ENCODE assay signal across 13 cellular contexts in genomic region chr18:56083097-56083865, GRCh38.
DNase-seq lines count a peak whose midpoint lies in the region; ATAC-seq and TF ChIP-seq lines count a peak whose summit lies in the region.
"Had no signal": no experiment of that assay in that cellular context is flagged by ENCODE, and none has a peak within 500 bp of the region (broad histone marks: within the 10 kb centered on the region; RNA-seq: fewer than 3 reads in every experiment).

No MANE protein-coding gene starts in this region.

- ATAC-seq in Right ventricle myocardium inferior (peak; percentile 77), GM19328 (IDR thresholded peaks at IDR 0.05; ENCODE audit: unreplicated experiment) (no peak)
- no peak for ATAC-seq in stimulated activated naive CD8-positive, alpha-beta T cell treated with anti-CD3 and anti-CD28 coated beads, Interleukin-15, Interleukin-2, amounts not matched to agents 100 U/mL and 50 U/mL, for 24 hours

- intact Hi-C loops in Right ventricle myocardium inferior (cut with DNase I): loop anchor here (5.0 kb wide), 2 partner anchors 96 to 216 kb away; no protein-coding TSS in a partner anchor

- H3K27ac ChIP-seq in right atrium auricular region: no peak overlapping the region
- H3K27ac ChIP-seq: HL-60, upper lobe of left lung had no signal

- TF ChIP-seq CTCF in right atrium auricular region (IDR thresholded peaks at IDR 0.05): peak in 1 of 2 donors; percentile 10
- no peak for TF ChIP-seq CTCF in epithelial cell of esophagus (IDR thresholded peaks at IDR 0.05; ENCODE audit: insufficient read depth, low read depth, low read length, missing control alignments)

- H3K9me3 ChIP-seq in right atrium auricular region: no peaks in the 10 kb centered on the region
- H3K9me3 ChIP-seq: esophagus squamous epithelium, upper lobe of left lung had no signal

- H3K4me3 ChIP-seq in right atrium auricular region (no peak overlapping the region), epithelial cell of esophagus (ENCODE audit: low read length) (no peak overlapping the region)
- H3K4me3 ChIP-seq: esophagus squamous epithelium, upper lobe of left lung had no signal

- no peaks in the 10 kb centered on the region for H3K36me3 ChIP-seq in right atrium auricular region
- H3K36me3 ChIP-seq: esophagus squamous epithelium, upper lobe of left lung had no signal

- DNase-seq in Right ventricle myocardium inferior (ENCODE audit: missing footprints): peak; percentile 57
- DNase-seq in right atrium auricular region (ENCODE audit: low spot score): no peak
- DNase-seq in epithelial cell of esophagus (ENCODE audit: low read depth): peak; percentile 17
- peak; percentile 88 to 92 for DNase-seq in lung microvascular endothelial cell (ENCODE audit: low read depth in 2 of 2)
- no peak for DNase-seq in stimulated activated naive CD4-positive, alpha-beta T cell (lab: John Stamatoyannopoulos, UW)
- no peak for DNase-seq in NK-92 treated with Interleukin-12 subunit alpha and Interleukin-12 subunit beta, amount 100 ng/mL, for 24 hours (lab: John Stamatoyannopoulos, UW)
- no peak for DNase-seq in stimulated activated naive CD8-positive, alpha-beta T cell treated with anti-CD3 and anti-CD28 coated beads, Interleukin-15, Interleukin-2, amounts not matched to agents 100 U/mL and 50 U/mL, for 24 hours
- DNase-seq: activated CD4-positive, alpha-beta T cell treated with anti-CD3 and anti-CD28 coated beads, Interleukin-2, amount 10 ng/mL, durations not matched to agents 24 days and 14 days; activated naive CD8-positive, alpha-beta T cell treated with anti-CD3 and anti-CD28 coated beads for 36 hours; esophagus squamous epithelium; upper lobe of left lung had no signal

- peaks cover 0 to 16% of the 10 kb centered on the region in 2 donors for H3K4me1 ChIP-seq in right atrium auricular region

- no peaks in the 10 kb centered on the region for H3K27me3 ChIP-seq in right atrium auricular region
- H3K27me3 ChIP-seq: esophagus squamous epithelium, upper lobe of left lung had no signal

Comparison
In these comparisons a context has a peak if more than half of its experiments do, and no peak if none do; other contexts are left out.
1. DNase-seq: peak in Right ventricle myocardium inferior (single experiment), epithelial cell of esophagus (single experiment) and lung microvascular endothelial cell (2 of 2); none in right atrium auricular region (single experiment), stimulated activated naive CD4-positive, alpha-beta T cell (0 of 6), NK-92 treated with Interleukin-12 subunit alpha and Interleukin-12 subunit beta, amount 100 ng/mL, for 24 hours (single experiment) and stimulated activated naive CD8-positive, alpha-beta T cell treated with anti-CD3 and anti-CD28 coated beads, Interleukin-15, Interleukin-2, amounts not matched to agents 100 U/mL and 50 U/mL, for 24 hours (single experiment).